In the genomic region with DNA sequence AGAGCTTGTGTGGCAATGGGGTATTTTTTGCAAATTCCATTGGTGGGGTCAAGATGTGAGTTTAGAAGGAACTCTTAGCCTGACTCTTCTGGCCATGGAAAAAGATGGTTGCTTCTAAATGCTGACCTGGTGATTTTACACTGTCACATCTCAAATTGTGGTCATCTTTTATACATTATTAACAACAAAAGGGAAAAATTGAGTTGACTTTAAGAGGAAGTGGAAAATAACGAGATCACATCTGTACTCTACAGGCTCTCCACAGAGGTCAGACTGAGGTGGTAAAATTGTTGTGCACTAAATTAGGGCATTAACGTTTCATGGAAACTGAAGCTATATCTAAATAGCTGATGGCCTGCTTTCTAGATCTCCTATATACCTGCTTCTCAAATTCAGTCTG, we compare ENCODE assay signal across 1 cellular context.
TF ChIP-seq lines count a peak whose summit lies in the region.

No MANE protein-coding gene starts in this region.

TF ChIP-seq in SK-N-SH, 30 proteins besides CTCF, POLR2A, EP300 and RAD21 (continued from another document):
- TF ChIP-seq, protein P1, sequence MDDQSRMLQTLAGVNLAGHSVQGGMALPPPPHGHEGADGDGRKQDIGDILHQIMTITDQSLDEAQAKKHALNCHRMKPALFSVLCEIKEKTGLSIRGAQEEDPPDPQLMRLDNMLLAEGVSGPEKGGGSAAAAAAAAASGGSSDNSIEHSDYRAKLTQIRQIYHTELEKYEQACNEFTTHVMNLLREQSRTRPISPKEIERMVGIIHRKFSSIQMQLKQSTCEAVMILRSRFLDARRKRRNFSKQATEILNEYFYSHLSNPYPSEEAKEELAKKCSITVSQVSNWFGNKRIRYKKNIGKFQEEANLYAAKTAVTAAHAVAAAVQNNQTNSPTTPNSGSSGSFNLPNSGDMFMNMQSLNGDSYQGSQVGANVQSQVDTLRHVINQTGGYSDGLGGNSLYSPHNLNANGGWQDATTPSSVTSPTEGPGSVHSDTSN (IDR thresholded peaks at IDR 0.05): no peak
- TF ChIP-seq CHD2 (IDR thresholded peaks at IDR 0.05; ENCODE audit: low read length, partially characterized antibody): no peak
- no peak for TF ChIP-seq FOXJ3 (CRISPR knock-in tag; IDR thresholded peaks at IDR 0.05)
- TF ChIP-seq USF2 (IDR thresholded peaks at IDR 0.05; ENCODE audit: borderline replicate concordance, low read depth, low read length): no peak
